8 cellular contexts compared by ENCODE assay signal in the genomic region with DNA sequence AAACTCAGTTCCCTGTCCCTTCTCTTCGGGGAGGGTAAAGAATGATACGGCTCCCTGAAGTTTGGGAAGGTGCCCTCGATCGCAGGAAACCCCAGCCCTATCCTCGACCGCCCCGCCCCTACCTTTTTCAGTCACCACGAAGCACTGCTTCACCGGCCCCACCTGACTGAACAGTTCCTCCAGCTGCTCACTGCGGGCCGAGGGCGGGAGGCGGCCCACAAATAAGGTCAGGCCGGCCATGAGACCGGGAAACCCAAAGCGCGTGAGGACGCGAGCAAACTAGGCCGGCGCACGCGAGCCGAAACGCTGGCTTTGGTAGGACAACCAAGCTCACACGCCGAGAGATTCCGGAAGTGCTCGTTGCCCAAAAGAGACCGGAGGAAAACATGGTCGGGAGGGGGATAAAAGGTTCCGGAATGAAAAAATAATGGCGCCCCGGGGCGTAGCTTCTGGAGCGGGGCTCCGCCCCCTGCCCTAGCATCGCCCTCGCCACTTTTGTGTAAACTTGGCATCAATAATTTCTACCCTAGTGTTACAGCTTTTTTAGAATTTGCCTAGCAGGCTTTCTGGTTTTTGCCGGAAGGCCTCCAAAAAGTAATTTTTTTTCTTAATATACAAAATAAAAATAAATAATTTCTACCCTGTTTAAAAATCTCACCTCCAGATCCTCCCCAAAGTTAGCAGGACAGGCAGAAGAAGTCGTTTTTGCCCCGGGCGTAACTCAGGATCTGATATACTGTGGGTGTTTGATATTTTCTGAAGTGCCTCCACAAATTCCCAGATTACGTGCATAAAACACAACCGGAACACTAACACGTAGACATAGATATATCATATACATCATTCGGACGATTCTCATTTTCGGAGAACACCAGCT. TPM values are rescaled to one million over a fixed set of nuclear protein-coding genes. Genes with fewer than 3 reads are reported as not detected.
DNase-seq lines count a peak whose midpoint lies in the region; ATAC-seq and TF ChIP-seq lines count a peak whose summit lies in the region.

A gene with protein sequence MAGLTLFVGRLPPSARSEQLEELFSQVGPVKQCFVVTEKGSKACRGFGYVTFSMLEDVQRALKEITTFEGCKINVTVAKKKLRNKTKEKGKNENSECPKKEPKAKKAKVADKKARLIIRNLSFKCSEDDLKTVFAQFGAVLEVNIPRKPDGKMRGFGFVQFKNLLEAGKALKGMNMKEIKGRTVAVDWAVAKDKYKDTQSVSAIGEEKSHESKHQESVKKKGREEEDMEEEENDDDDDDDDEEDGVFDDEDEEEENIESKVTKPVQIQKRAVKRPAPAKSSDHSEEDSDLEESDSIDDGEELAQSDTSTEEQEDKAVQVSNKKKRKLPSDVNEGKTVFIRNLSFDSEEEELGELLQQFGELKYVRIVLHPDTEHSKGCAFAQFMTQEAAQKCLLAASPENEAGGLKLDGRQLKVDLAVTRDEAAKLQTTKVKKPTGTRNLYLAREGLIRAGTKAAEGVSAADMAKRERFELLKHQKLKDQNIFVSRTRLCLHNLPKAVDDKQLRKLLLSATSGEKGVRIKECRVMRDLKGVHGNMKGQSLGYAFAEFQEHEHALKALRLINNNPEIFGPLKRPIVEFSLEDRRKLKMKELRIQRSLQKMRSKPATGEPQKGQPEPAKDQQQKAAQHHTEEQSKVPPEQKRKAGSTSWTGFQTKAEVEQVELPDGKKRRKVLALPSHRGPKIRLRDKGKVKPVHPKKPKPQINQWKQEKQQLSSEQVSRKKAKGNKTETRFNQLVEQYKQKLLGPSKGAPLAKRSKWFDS (minus strand): TSS at position 355 of the 877 bp plus-strand sequence. CDS start 115 bp downstream, at position 240.

- CTCF ChIA-PET in AG04450 (lab: Charles Lee) (interaction anchor here (0.6 to 8.5 kb wide), 9 partner anchors 21 to 118 kb away, joined by 3 to 474 read pairs (median 5); no protein-coding TSS in a partner anchor), mammary epithelial cell (lab: Charles Lee; ENCODE audit: low non-redundant PET) (interaction anchor here (0.9 kb wide), 1 partner anchor 134 kb away, joined by 3 read pairs; no protein-coding TSS in a partner anchor)

- 2% methylated on average over 34 of the region's 49 CpGs for WGBS in mammary epithelial cell (ENCODE audit: low coverage, missing lambda C conversion rate)
- 16% methylated on average over 49 of the region's 49 CpGs for WGBS in smooth muscle cell (ENCODE audit: low lambda C conversion rate)

- H3K27ac ChIP-seq in AG04450 (ENCODE audit: low read depth, low read length), result peak within 1 kb of the TSS; percentile 92
- peak within 1 kb of the TSS; percentile 70 for H3K27ac ChIP-seq in mammary epithelial cell (ENCODE audit: insufficient read depth, low read depth, low read length)
- H3K27ac ChIP-seq in smooth muscle cell (ENCODE audit: low read depth), result peak within 1 kb of the TSS; percentile 87

- in situ Hi-C loops in mammary epithelial cell (cut with MboI; ENCODE audit: low sequenced_read_pairs in 2 of 2), result no loop called here

- intact Hi-C loops in mammary epithelial cell (cut with micrococcal nuclease), result no loop called here

- ATAC-seq in GM18870 (IDR thresholded peaks at IDR 0.05; ENCODE audit: unreplicated experiment) (peak; percentile 85), HG03108 (IDR thresholded peaks at IDR 0.05; ENCODE audit: unreplicated experiment) (peak; percentile 89)

- DNase-seq in AG04450 (ENCODE audit: low read depth, low spot score) (peak; percentile 78), NCI-H2196 treated with DMSO at 0.1 percent for 48 hours (lab: John Stamatoyannopoulos, UW; ENCODE audit: unreplicated experiment) (peak; percentile 71), mammary epithelial cell (peak; percentile 92), iPS-NIHi7 (ENCODE audit: extremely low spot score) (peak; percentile 94), smooth muscle cell (lab: John Stamatoyannopoulos, UW; ENCODE audit: unreplicated experiment) (peak; percentile 61)

- dilution Hi-C loops in mammary epithelial cell (cut with HindIII; ENCODE audit: low sequenced_read_pairs), result no loop called here

- peaks cover 45% of the 10 kb centered on the region for H3K79me2 ChIP-seq in mammary epithelial cell (ENCODE audit: insufficient read depth, low read length)
- peaks cover 29% of the 10 kb centered on the region for H3K79me2 ChIP-seq in smooth muscle cell (ENCODE audit: low read depth)

- peak within 1 kb of the TSS; percentile 88 for H3K9ac ChIP-seq in mammary epithelial cell (ENCODE audit: insufficient read depth, low read length)
- peak within 1 kb of the TSS; percentile 88 for H3K9ac ChIP-seq in smooth muscle cell (ENCODE audit: low read depth)

- peak within 1 kb of the TSS; percentile 87 for H3K4me3 ChIP-seq in AG04450 (ENCODE audit: low read depth, low read length)
- peak within 1 kb of the TSS; percentile 88 for H3K4me3 ChIP-seq in WI38 (ENCODE audit: low read depth, low read length)
- H3K4me3 ChIP-seq in mammary epithelial cell (replicated peaks in 1 of 3; ENCODE audit: insufficient read depth in 1 of 3, low read depth in 2 of 3, low read length in 3 of 3), result peak within 1 kb of the TSS; percentile 80 to 97 (median 89)
- peak within 1 kb of the TSS; percentile 97 for H3K4me3 ChIP-seq in smooth muscle cell

- POLR2A ChIA-PET in AG04450 (lab: Yijun Ruan, JAX), result interaction anchor here (0.6 kb wide), 2 partner anchors 15 to 107 kb away, joined by 3 read pairs; no protein-coding TSS in a partner anchor

- H3K27me3 ChIP-seq in AG04450 (ENCODE audit: control insufficient read depth, insufficient read depth, low read length) (peaks cover 11% of the 10 kb centered on the region), mammary epithelial cell (ENCODE audit: insufficient read depth, low read length) (no peaks in the 10 kb centered on the region), smooth muscle cell (ENCODE audit: low read depth) (peaks cover 4% of the 10 kb centered on the region)

- H3F3A ChIP-seq in smooth muscle cell (ENCODE audit: low read depth), result no peaks in the 10 kb centered on the region

- H3K36me3 ChIP-seq in mammary epithelial cell (ENCODE audit: insufficient read depth, low read length) (no peaks in the 10 kb centered on the region), smooth muscle cell (ENCODE audit: low read depth) (no peaks in the 10 kb centered on the region)

- H2AFZ ChIP-seq in mammary epithelial cell (ENCODE audit: low read depth, low read length) (peak within 1 kb of the TSS; percentile 92), smooth muscle cell (ENCODE audit: low read depth) (peak within 1 kb of the TSS; percentile 98)

- H3K9me3 ChIP-seq in AG04450 (ENCODE audit: control insufficient read depth, insufficient read depth, low read length) (no peaks in the 10 kb centered on the region), mammary epithelial cell (replicated peaks; ENCODE audit: insufficient read depth, low read length) (no peaks in the 10 kb centered on the region), smooth muscle cell (replicated peaks; ENCODE audit: low read depth) (no peaks in the 10 kb centered on the region)

- TF ChIP-seq CTCF in AG04450 (IDR thresholded peaks at IDR 0.05; ENCODE audit: low read depth, low read length), result no peak
- TF ChIP-seq CTCF in WI38 (IDR thresholded peaks at IDR 0.05; ENCODE audit: low read depth, low read length), result no peak
- TF ChIP-seq CTCF in mammary epithelial cell (conservative IDR thresholded peaks at IDR 0.05 in 1 of 2, IDR thresholded peaks at IDR 0.05 in 1 of 2; ENCODE audit: extremely low read depth in 1 of 2, insufficient read depth in 1 of 2, low read depth in 1 of 2, low read length in 2 of 2), result no peak
- no peak for TF ChIP-seq CTCF in smooth muscle cell (IDR thresholded peaks at IDR 0.05; ENCODE audit: borderline replicate concordance, insufficient read depth, poor library complexity, severe bottlenecking)

- H3K4me1 ChIP-seq in mammary epithelial cell (ENCODE audit: insufficient read depth, low read length) (peaks cover 16% of the 10 kb centered on the region), smooth muscle cell (ENCODE audit: low read depth) (peaks cover 4% of the 10 kb centered on the region)

- H4K20me1 ChIP-seq in mammary epithelial cell (ENCODE audit: insufficient read depth, low read length) (no peaks in the 10 kb centered on the region), smooth muscle cell (ENCODE audit: low read depth) (peaks cover 7% of the 10 kb centered on the region)

- peak within 1 kb of the TSS; percentile 93 for H3K4me2 ChIP-seq in mammary epithelial cell (ENCODE audit: insufficient read depth, low read depth, low read length)
- peak within 1 kb of the TSS; percentile 98 for H3K4me2 ChIP-seq in smooth muscle cell

- BruUV-seq in mammary epithelial cell (replicated peaks; lab: Mats Ljungman, UMichigan), result no TSS peak

RNA-seq across cellular contexts. Expression of the gene that starts here (rescaled TPM):
- polyA plus RNA-seq in AG04450 (2011; rRNA removed) (18.8 and 19.0 TPM in 2 replicates), mammary epithelial cell (20.8 TPM), smooth muscle cell (23.2 and 27.1 TPM in 2 replicates)
- 12.6 and 14.2 TPM in 2 replicates for polyA minus RNA-seq in AG04450 (2011; rRNA and poly(A)+ RNA removed)
- total RNA-seq in mammary epithelial cell (10 to 100 TPM; 10.7 to 46.9 TPM), smooth muscle cell (13.7 and 17.3 TPM in 2 replicates)
- polyA minus RNA-seq in mammary epithelial cell, result 6.0 TPM

Comparison
In these comparisons a context has a peak if more than half of its experiments do, and no peak if none do; other contexts are left out.
1. Peak in every context shown above with its lines: DNase-seq, ATAC-seq, H3K4me3 ChIP-seq and H3K27ac ChIP-seq.